Comparison of ENCODE assay signal across 13 cellular contexts in the genomic region with DNA sequence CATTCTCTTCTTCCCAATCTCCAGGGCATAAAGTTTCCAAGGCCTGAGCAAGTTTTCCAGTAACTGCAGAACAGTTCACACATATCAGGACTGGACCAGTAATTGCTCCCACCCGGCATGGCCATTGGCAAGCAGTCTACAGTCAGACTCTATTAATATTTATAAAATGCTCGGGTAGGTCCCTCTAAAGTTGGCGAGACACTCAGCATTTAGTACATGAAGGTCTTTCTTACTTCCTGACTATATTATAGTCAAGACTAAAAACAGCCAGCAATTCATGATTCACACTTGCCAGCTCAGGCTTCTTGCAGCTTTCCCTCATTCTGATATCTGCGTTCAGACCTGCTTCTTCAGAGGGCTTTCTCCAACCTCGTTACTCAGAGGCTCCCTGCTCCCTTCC. TPM values are rescaled to one million over a fixed set of nuclear protein-coding genes. Genes with fewer than 3 reads are reported as not detected.
DNase-seq lines count a peak whose midpoint lies in the region; ATAC-seq, FAIRE-seq and TF ChIP-seq lines count a peak whose summit lies in the region.
"Had no signal": no experiment of that assay in that cellular context is flagged by ENCODE, and none has a peak within 500 bp of the region (broad histone marks: within the 10 kb centered on the region; RNA-seq: fewer than 3 reads in every experiment).

No MANE protein-coding gene starts in this region.

- H3K23ac ChIP-seq in mesenchymal stem cell (ENCODE audit: low read length in 2 of 2) = no peak overlapping the region

- H3K4me2 ChIP-seq in A549 (peak overlapping the region; percentile 10; the same call in 2 of the 3 replicates), Loucy (ENCODE audit: low read depth, low read length, poor library complexity, severe bottlenecking) (no peak overlapping the region), mesenchymal stem cell (ENCODE audit: low read length, poor library complexity, severe bottlenecking) (no peak overlapping the region)
- H3K4me2 ChIP-seq: hepatocyte had no signal

- CTCF ChIA-PET in A549 (lab: Yijun Ruan, JAX) = no interaction called here

- H4K8ac ChIP-seq in mesenchymal stem cell (ENCODE audit: low read length) = no peak overlapping the region

- H3K9ac ChIP-seq in Loucy (ENCODE audit: low read depth, low read length, poor library complexity, severe bottlenecking) (no peak overlapping the region), colonic mucosa (ENCODE audit: low read depth in 2 of 2, low read length in 2 of 2) (peak overlapping the region in 1 of 2 donors; percentile 30), mesenchymal stem cell (ENCODE audit: low read length) (peak overlapping the region; percentile 62)

- no peak for TF ChIP-seq EP300 in A549 (IDR thresholded peaks at IDR 0.05)

- H2BK12ac ChIP-seq in mesenchymal stem cell (ENCODE audit: low read length in 2 of 2) = no peak overlapping the region

- no peak overlapping the region for H3K14ac ChIP-seq in mesenchymal stem cell (ENCODE audit: low read length in 2 of 2)

- H3K79me2 ChIP-seq in Loucy (ENCODE audit: insufficient read depth, low read length) = no peaks in the 10 kb centered on the region

- no peak overlapping the region for H4K91ac ChIP-seq in mesenchymal stem cell (ENCODE audit: low read length)

- H2BK5ac ChIP-seq in mesenchymal stem cell (ENCODE audit: low read depth, low read length, poor library complexity, severe bottlenecking) = peak overlapping the region; percentile 74

- no peak for DNase-seq in A549 (ENCODE audit: low read depth in 1 of 2, low spot score in 1 of 2)
- DNase-seq in colonic mucosa = no peak
- peak; percentile 64 for DNase-seq in mesenchymal stem cell
- no peak for DNase-seq in NCI-H2171 treated with DMSO at 0.1 percent for 48 hours (lab: John Stamatoyannopoulos, UW)
- DNase-seq in GM13976 (ENCODE audit: low spot score) = no peak
- DNase-seq in OCI-M1 (lab: John Stamatoyannopoulos, UW) = no peak
- DNase-seq in Kasumi-1 (lab: John Stamatoyannopoulos, UW) = no peak
- DNase-seq: activated CD4-positive, alpha-beta T cell treated with anti-CD3 and anti-CD28 coated beads for 1 hour; AML-193; SHP77 treated with DMSO at 0.1 percent for 48 hours had no signal

- H3K18ac ChIP-seq in mesenchymal stem cell (ENCODE audit: low read depth in 1 of 2, low read length in 2 of 2) = peak overlapping the region in 1 of 2 experiments; percentile 46

- H3F3A ChIP-seq in Loucy (ENCODE audit: low read depth) = no peaks in the 10 kb centered on the region

- H3K9me2 ChIP-seq in Loucy (replicated peaks; ENCODE audit: low read depth, low read length) = no peaks in the 10 kb centered on the region

- no peak for TF ChIP-seq RAD21 in A549 (conservative IDR thresholded peaks at IDR 0.05 in 1 of 2, IDR thresholded peaks at IDR 0.05 in 1 of 2)

- H2BK120ac ChIP-seq in mesenchymal stem cell (ENCODE audit: low read depth, low read length) = no peak overlapping the region

- POLR2A ChIA-PET in A549 (lab: Yijun Ruan, JAX) = no interaction called here

- H3K4me3 ChIP-seq in A549 (no peak overlapping the region), Loucy (ENCODE audit: low read length, poor library complexity, severe bottlenecking) (no peak overlapping the region), colonic mucosa (no peak overlapping the region), mesenchymal stem cell (ENCODE audit: insufficient read depth in 1 of 2, low read depth in 1 of 2, low read length in 2 of 2) (peak overlapping the region in 1 of 2 experiments; percentile 9)
- H3K4me3 ChIP-seq: hepatocyte had no signal

- H3K27me3 ChIP-seq in Loucy (ENCODE audit: insufficient read depth, low read length, poor library complexity, severe bottlenecking) = no peaks in the 10 kb centered on the region
- H3K27me3 ChIP-seq in colonic mucosa = no peaks in the 10 kb centered on the region
- no peaks in the 10 kb centered on the region for H3K27me3 ChIP-seq in mesenchymal stem cell (ENCODE audit: control insufficient read depth in 1 of 2, insufficient read depth in 1 of 2, low read length in 2 of 2)
- H3K27me3 ChIP-seq: hepatocyte had no signal

- H3K4ac ChIP-seq in mesenchymal stem cell (ENCODE audit: low read depth in 1 of 2, low read length in 2 of 2) = peak overlapping the region in 1 of 2 experiments; percentile 24

- H2AFZ ChIP-seq in Loucy (ENCODE audit: low read length) (0 out of 2 replicates have a peak overlapping the region, but pooled peaks have one; percentile 2), mesenchymal stem cell (ENCODE audit: low read depth, low read length) (no peak overlapping the region)
- H2AFZ ChIP-seq: hepatocyte had no signal

- TF ChIP-seq CTCF in A549 (IDR thresholded peaks at IDR 0.05) (no peak), Loucy (conservative IDR thresholded peaks at IDR 0.05; ENCODE audit: low read length) (no peak), colonic mucosa (IDR thresholded peaks at IDR 0.05) (no peak), GM13976 (IDR thresholded peaks at IDR 0.05; ENCODE audit: borderline replicate concordance, control extremely low read depth, extremely low read depth, insufficient read depth, missing control alignments) (no peak)

- H4K20me1 ChIP-seq in Loucy (ENCODE audit: insufficient read depth, low read length, poor library complexity, severe bottlenecking) = no peaks in the 10 kb centered on the region

- H3K9me3 ChIP-seq in A549 = no peaks in the 10 kb centered on the region
- H3K9me3 ChIP-seq in Loucy (ENCODE audit: insufficient read depth, low read depth, low read length) = no peaks in the 10 kb centered on the region
- H3K9me3 ChIP-seq in colonic mucosa = no peaks in the 10 kb centered on the region
- H3K9me3 ChIP-seq in mesenchymal stem cell (ENCODE audit: control insufficient read depth, low read length) = no peaks in the 10 kb centered on the region

- peaks cover 50% of the 10 kb centered on the region for H3K4me1 ChIP-seq in A549
- peaks cover 23% of the 10 kb centered on the region for H3K4me1 ChIP-seq in Loucy (ENCODE audit: insufficient read depth, low read length, poor library complexity, severe bottlenecking)
- peaks cover 13% of the 10 kb centered on the region for H3K4me1 ChIP-seq in colonic mucosa
- H3K4me1 ChIP-seq in mesenchymal stem cell (ENCODE audit: control insufficient read depth, insufficient read depth, low read depth, low read length) = peaks cover 17% of the 10 kb centered on the region

- no peak for TF ChIP-seq POLR2A in A549 (IDR thresholded peaks at IDR 0.05; ENCODE audit: low read length)

- H2AK5ac ChIP-seq in mesenchymal stem cell (ENCODE audit: low read length, severe bottlenecking) = no peak overlapping the region

- H2BK15ac ChIP-seq in mesenchymal stem cell (ENCODE audit: low read depth, poor library complexity, severe bottlenecking) = no peak overlapping the region

- in situ Hi-C loops in GM13976 (cut with MboI; ENCODE audit: low sequenced_read_pairs, unreplicated experiment) = no loop called here

- no peak for FAIRE-seq in A549 (lab: Jason Lieb, UNC)

- ATAC-seq in A549 = no peak; a peak in 1 of 6 replicates
- ATAC-seq: activated T-helper 17 cell treated with anti-CD3 and anti-CD28 coated beads, Interleukin-2, amount 50 U/mL, for 72 hours had no signal

- H3K27ac ChIP-seq in A549 (peak overlapping the region in 1 of 2 experiments; percentile 55; a peak in 4 of 6 replicates), colonic mucosa (peak overlapping the region; percentile 76), mesenchymal stem cell (ENCODE audit: low read length, poor library complexity, severe bottlenecking) (peak overlapping the region; percentile 63)

- H3K36me3 ChIP-seq in Loucy (ENCODE audit: insufficient read depth, low read length) (no peaks in the 10 kb centered on the region), colonic mucosa (no peaks in the 10 kb centered on the region), mesenchymal stem cell (ENCODE audit: control insufficient read depth in 1 of 2, insufficient read depth in 2 of 2, low read depth in 1 of 2, low read length in 2 of 2) (peaks cover 9 to 20% of the 10 kb centered on the region in 2 experiments)

- peaks cover 38% of the 10 kb centered on the region for H3K79me1 ChIP-seq in mesenchymal stem cell (replicated peaks; ENCODE audit: low read length, poor library complexity, severe bottlenecking)

- intact Hi-C loops in colonic mucosa (cut with DNase I) = no loop called here

- 54% methylated on average over 5 of the region's 5 CpGs for WGBS in A549 (ENCODE audit: missing lambda C conversion rate)
- WGBS in mesenchymal stem cell = 30% methylated on average over 4 of the region's 5 CpGs

TF ChIP-seq in A549, 52 proteins besides CTCF, POLR2A, EP300 and RAD21 (continues in another document):
- TF ChIP-seq NPAS2 (CRISPR knock-in tag; IDR thresholded peaks at IDR 0.05; ENCODE audit: borderline replicate concordance) = no peak
- TF ChIP-seq TFCP2L1 (CRISPR knock-in tag; IDR thresholded peaks at IDR 0.05) = no peak
- no peak for TF ChIP-seq ZNF302 (CRISPR knock-in tag; IDR thresholded peaks at IDR 0.05)
- no peak for TF ChIP-seq CBX8 (IDR thresholded peaks at IDR 0.05)
- TF ChIP-seq KDM5A (IDR thresholded peaks at IDR 0.05) = no peak
- TF ChIP-seq ESRRA (IDR thresholded peaks at IDR 0.05; ENCODE audit: borderline replicate concordance, low read length) = no peak
- TF ChIP-seq BHLHE40 (IDR thresholded peaks at IDR 0.05; ENCODE audit: low read depth, low read length) = no peak
- TF ChIP-seq MAZ (IDR thresholded peaks at IDR 0.05; ENCODE audit: borderline replicate concordance, low read depth, low read length) = no peak
- TF ChIP-seq CBX2 (IDR thresholded peaks at IDR 0.05; ENCODE audit: borderline replicate concordance, low read depth) = no peak
- TF ChIP-seq, protein P1, sequence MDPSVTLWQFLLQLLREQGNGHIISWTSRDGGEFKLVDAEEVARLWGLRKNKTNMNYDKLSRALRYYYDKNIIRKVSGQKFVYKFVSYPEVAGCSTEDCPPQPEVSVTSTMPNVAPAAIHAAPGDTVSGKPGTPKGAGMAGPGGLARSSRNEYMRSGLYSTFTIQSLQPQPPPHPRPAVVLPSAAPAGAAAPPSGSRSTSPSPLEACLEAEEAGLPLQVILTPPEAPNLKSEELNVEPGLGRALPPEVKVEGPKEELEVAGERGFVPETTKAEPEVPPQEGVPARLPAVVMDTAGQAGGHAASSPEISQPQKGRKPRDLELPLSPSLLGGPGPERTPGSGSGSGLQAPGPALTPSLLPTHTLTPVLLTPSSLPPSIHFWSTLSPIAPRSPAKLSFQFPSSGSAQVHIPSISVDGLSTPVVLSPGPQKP (IDR thresholded peaks at IDR 0.05; ENCODE audit: low read depth, low read length) = no peak
- TF ChIP-seq FOSB (CRISPR knock-in tag; IDR thresholded peaks at IDR 0.05) = no peak

RNA-seq across cellular contexts. Expression of gene GADD45A, which starts 25.4 kb away (rescaled TPM):
- polyA plus RNA-seq in A549 (2011; rRNA removed) = 26.6 and 44.7 TPM in 2 replicates
- polyA plus RNA-seq in A549 (2012; cell fraction: cytosol; rRNA removed) = 67.8 and 72.1 TPM in 2 replicates
- 113 and 126 TPM in 2 replicates for polyA plus RNA-seq in A549 (2012; cell fraction: nucleus; rRNA removed)
- 36.0 to 49.6 TPM (median 41.6 TPM) in 3 replicates for polyA plus RNA-seq in A549 (2017; fragmentation: RNase III; extraction: RNeasy Plus Mini Kit Qiagen cat#74134 plus additional on column Dnase treatment)
- 4.6 and 7.2 TPM in 2 replicates for polyA minus RNA-seq in A549 (2011; rRNA and poly(A)+ RNA removed)
- total RNA-seq in colonic mucosa = 10 to 100 TPM; 29.0 to 29.4 TPM
- 46.4 TPM for polyA plus RNA-seq in mesenchymal stem cell (2013, experiment 1 of 2)
- polyA plus RNA-seq in mesenchymal stem cell (2013, experiment 2 of 2) = 48.5 TPM
